Comparison of ENCODE assay signal across 9 cellular contexts in genomic region chr10:28569506-28570159, GRCh38. TPM values are rescaled to one million over a fixed set of nuclear protein-coding genes. Genes with fewer than 3 reads are reported as not detected.
DNase-seq lines count a peak whose midpoint lies in the region; ATAC-seq and TF ChIP-seq lines count a peak whose summit lies in the region.
"Had no signal": no experiment of that assay in that cellular context is flagged by ENCODE, and none has a peak within 500 bp of the region (broad histone marks: within the 10 kb centered on the region; RNA-seq: fewer than 3 reads in every experiment).

No MANE protein-coding gene starts in this region.

- no peaks in the 10 kb centered on the region for H3K27me3 Mint-ChIP-seq in activated naive CD4-positive, alpha-beta T cell treated with anti-CD3 and anti-CD28 coated beads, Interleukin-2, amount 50 U/mL, for 24 hours
- no peaks in the 10 kb centered on the region for H3K27me3 Mint-ChIP-seq in activated T-helper 17 cell treated with anti-CD3 and anti-CD28 coated beads, Interleukin-2, amount 50 U/mL, for 72 hours
- H3K27me3 Mint-ChIP-seq in glutamatergic neuron (ENCODE audit: unreplicated experiment) = no peaks in the 10 kb centered on the region

- no peak for TF ChIP-seq CTCF in glutamatergic neuron (IDR thresholded peaks at IDR 0.05; ENCODE audit: partially characterized antibody, unreplicated experiment)

- peak overlapping the region; percentile 8 for H3K4me3 Mint-ChIP-seq in activated naive CD4-positive, alpha-beta T cell treated with anti-CD3 and anti-CD28 coated beads, Interleukin-2, amount 50 U/mL, for 24 hours
- peak overlapping the region; percentile 3 for H3K4me3 Mint-ChIP-seq in activated T-helper 17 cell treated with anti-CD3 and anti-CD28 coated beads, Interleukin-2, amount 50 U/mL, for 72 hours
- no peak overlapping the region for H3K4me3 Mint-ChIP-seq in glutamatergic neuron (ENCODE audit: unreplicated experiment)

- H3K4me1 Mint-ChIP-seq in activated naive CD4-positive, alpha-beta T cell treated with anti-CD3 and anti-CD28 coated beads, Interleukin-2, amount 50 U/mL, for 24 hours = peaks cover 93% of the 10 kb centered on the region
- H3K4me1 Mint-ChIP-seq in activated T-helper 17 cell treated with anti-CD3 and anti-CD28 coated beads, Interleukin-2, amount 50 U/mL, for 72 hours = peaks cover 39% of the 10 kb centered on the region
- H3K4me1 Mint-ChIP-seq in glutamatergic neuron (ENCODE audit: low read depth, unreplicated experiment) = peaks cover 23% of the 10 kb centered on the region

- peak overlapping the region; percentile 52 for H3K27ac Mint-ChIP-seq in activated naive CD4-positive, alpha-beta T cell treated with anti-CD3 and anti-CD28 coated beads, Interleukin-2, amount 50 U/mL, for 24 hours
- H3K27ac Mint-ChIP-seq in activated T-helper 17 cell treated with anti-CD3 and anti-CD28 coated beads, Interleukin-2, amount 50 U/mL, for 72 hours = no peak overlapping the region
- H3K27ac Mint-ChIP-seq in glutamatergic neuron (ENCODE audit: unreplicated experiment) = peak overlapping the region; percentile 6

- H3K9me3 Mint-ChIP-seq in activated naive CD4-positive, alpha-beta T cell treated with anti-CD3 and anti-CD28 coated beads, Interleukin-2, amount 50 U/mL, for 24 hours = no peaks in the 10 kb centered on the region
- H3K9me3 Mint-ChIP-seq in activated T-helper 17 cell treated with anti-CD3 and anti-CD28 coated beads, Interleukin-2, amount 50 U/mL, for 72 hours = no peaks in the 10 kb centered on the region
- H3K9me3 Mint-ChIP-seq in glutamatergic neuron (ENCODE audit: unreplicated experiment) = no peaks in the 10 kb centered on the region

- intact Hi-C loops in left colon (cut with DNase I, micrococcal nuclease) = no loop called here

- DNase-seq in activated naive CD4-positive, alpha-beta T cell treated with anti-CD3 and anti-CD28 coated beads, Interleukin-2, amount 50 U/mL, for 16 hours = no peak
- DNase-seq in glutamatergic neuron (no peak), superior temporal gyrus (ENCODE audit: extremely low spot score) (peak; percentile 73), NCI-H524 treated with DMSO at 0.1 percent for 48 hours (lab: John Stamatoyannopoulos, UW) (no peak), left colon (no peak)
- DNase-seq: NCI-H446 treated with DMSO at 0.1 percent for 48 hours had no signal

- ATAC-seq in activated T-helper 17 cell treated with anti-CD3 and anti-CD28 coated beads, Interleukin-2, amount 50 U/mL, for 72 hours (replicated peaks) = peak; percentile 81
- ATAC-seq in HG03457 (IDR thresholded peaks at IDR 0.05; ENCODE audit: unreplicated experiment) (no peak), left colon (no peak)

- peaks cover 13% of the 10 kb centered on the region for H3K36me3 Mint-ChIP-seq in activated naive CD4-positive, alpha-beta T cell treated with anti-CD3 and anti-CD28 coated beads, Interleukin-2, amount 50 U/mL, for 24 hours
- H3K36me3 Mint-ChIP-seq in activated T-helper 17 cell treated with anti-CD3 and anti-CD28 coated beads, Interleukin-2, amount 50 U/mL, for 72 hours (ENCODE audit: low read depth) = peaks cover 96% of the 10 kb centered on the region
- no peaks in the 10 kb centered on the region for H3K36me3 Mint-ChIP-seq in glutamatergic neuron (ENCODE audit: unreplicated experiment)

RNA-seq across cellular contexts. Expression of gene WAC, which starts 36.7 kb away (rescaled TPM):
- 100 to 1,000 TPM; 119 to 123 TPM for total RNA-seq in activated T-helper 17 cell treated with anti-CD3 and anti-CD28 coated beads, Interleukin-2, amount 50 U/mL, for 72 hours
- 121 TPM for total RNA-seq in glutamatergic neuron (ENCODE audit: unreplicated experiment)
- 100 to 1,000 TPM in 1 of 2 donors, 10 to 100 TPM in 1; 96.9 to 112 TPM for total RNA-seq in left colon
